Comparison of ENCODE assay signal across 1 cellular context in genomic region chr9:36571333-36571732, GRCh38.
TF ChIP-seq lines count a peak whose summit lies in the region.

No MANE protein-coding gene starts in this region.

TF ChIP-seq in HepG2, 621 proteins besides CTCF, POLR2A, EP300 and RAD21:
- TF ChIP-seq PCBP1 (IDR thresholded peaks at IDR 0.05; ENCODE audit: borderline replicate concordance, low read depth, low read length) (0 out of 2 replicates have a peak, but pooled peaks have one; percentile 41), HNRNPK (IDR thresholded peaks at IDR 0.05; ENCODE audit: low read depth, low read length, poor library complexity, severe bottlenecking) (peak; percentile 89), JDP2 (CRISPR knock-in tag; IDR thresholded peaks at IDR 0.05; ENCODE audit: borderline replicate concordance) (no peak)
TF ChIP-seq in HepG2: peak in this region for 2.
